8 cellular contexts compared by ENCODE assay signal in the genomic region with DNA sequence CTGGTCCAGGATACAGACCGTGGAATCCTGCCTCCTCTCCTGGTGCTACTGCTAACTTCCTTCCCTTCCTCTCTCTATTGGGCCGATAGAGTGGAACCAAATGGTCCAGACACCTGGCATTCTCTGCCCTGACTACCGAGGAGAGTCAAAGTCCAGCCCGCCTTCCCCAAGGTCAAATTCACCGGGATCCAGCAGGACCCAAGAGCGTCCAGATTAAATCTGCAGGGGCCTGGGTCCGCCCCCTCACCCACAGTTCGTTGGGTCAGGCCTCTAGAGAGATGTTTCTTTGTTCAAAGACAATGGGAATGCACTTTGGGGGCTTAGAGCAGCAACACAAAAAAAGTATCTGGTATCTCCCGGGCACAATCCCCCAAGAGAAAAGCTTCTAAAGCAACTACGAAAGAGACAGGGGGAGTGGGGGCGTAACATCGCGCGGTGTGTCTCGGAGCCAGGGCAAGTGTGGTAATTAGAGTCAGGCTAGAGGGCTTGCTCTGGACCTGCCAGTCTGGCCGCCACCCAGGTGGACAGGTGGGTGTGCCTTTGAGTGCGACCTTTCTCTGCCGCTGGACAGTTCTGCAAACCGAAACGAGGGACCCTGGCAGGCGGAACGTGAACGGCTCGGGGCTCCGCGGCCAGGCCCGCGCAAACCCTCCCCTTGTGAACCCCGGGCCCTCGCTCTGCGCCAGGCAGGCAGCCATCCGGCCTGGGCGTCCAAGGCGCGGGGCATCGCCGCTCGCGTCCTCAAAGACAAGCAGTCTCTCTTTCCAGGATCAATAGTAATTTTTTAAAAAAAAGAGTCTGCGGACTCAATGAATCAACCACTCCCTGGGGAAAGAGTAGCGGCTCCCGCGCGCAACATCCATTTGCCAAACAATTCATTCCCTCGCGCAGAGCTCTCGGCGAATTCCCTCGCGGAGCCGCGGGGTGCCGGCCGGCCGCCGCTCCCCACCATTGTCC. TPM values are rescaled to one million over a fixed set of nuclear protein-coding genes. Genes with fewer than 3 reads are reported as not detected.
A peak's percentile ranks its signal among the peaks of the same experiment; 100 is the strongest.
DNase-seq lines count a peak whose midpoint lies in the region; FAIRE-seq and TF ChIP-seq lines count a peak whose summit lies in the region.

No MANE protein-coding gene starts in this region.

- intact Hi-C loops in uterus (cut with DNase I; ENCODE audit: low total_unique reads) = loop anchor here (5.0 kb wide), 2 partner anchors 42 to 57 kb away; no protein-coding TSS in a partner anchor

- H3K4me1 ChIP-seq in fibroblast of lung (ENCODE audit: control insufficient read depth, extremely low read depth, insufficient read depth, low read length) (no peaks in the 10 kb centered on the region), uterus (no peaks in the 10 kb centered on the region)

- H2AFZ ChIP-seq in fibroblast of lung (ENCODE audit: low read length) = peak overlapping the region; percentile 4

- peak overlapping the region; percentile 84 for H3K4me2 ChIP-seq in fibroblast of lung (ENCODE audit: extremely low read depth, insufficient read depth, low read length)

- peak; percentile 84 for FAIRE-seq in GM12892 (lab: Jason Lieb, UNC)

- H3K27me3 ChIP-seq in fibroblast of lung (ENCODE audit: control insufficient read depth, insufficient read depth, low read length) (peaks cover 6% of the 10 kb centered on the region), uterus (no peaks in the 10 kb centered on the region)

- peak overlapping the region; percentile 75 for H3K4me3 ChIP-seq in HFF-Myc (replicated peaks; ENCODE audit: low read depth, low read length)
- peak overlapping the region; percentile 48 to 67 (median 58) for H3K4me3 ChIP-seq in fibroblast of lung (replicated peaks in 1 of 4; ENCODE audit: control extremely low read depth in 1 of 4, insufficient read depth in 1 of 4, low read depth in 3 of 4, low read length in 4 of 4)
- H3K4me3 ChIP-seq in uterus = peak overlapping the region; percentile 70 to 81

- TF ChIP-seq CTCF in HFF-Myc (IDR thresholded peaks at IDR 0.05; ENCODE audit: low read depth, low read length, missing control alignments) (no peak), fibroblast of lung (conservative IDR thresholded peaks at IDR 0.05 in 1 of 2, IDR thresholded peaks at IDR 0.05 in 1 of 2; ENCODE audit: low read depth in 1 of 2, low read length in 2 of 2) (no peak), neural crest cell (conservative IDR thresholded peaks at IDR 0.05) (no peak), uterus (IDR thresholded peaks at IDR 0.05) (no peak)

- TF ChIP-seq POLR2A in GM12892 (IDR thresholded peaks at IDR 0.05; ENCODE audit: low read depth, low read length) = no peak
- no peak for TF ChIP-seq POLR2A in uterus (IDR thresholded peaks at IDR 0.05)

- peaks cover 6% of the 10 kb centered on the region for H3K36me3 Mint-ChIP-seq in activated T-cell treated with anti-CD3 and anti-CD28 coated beads, Interleukin-2, amount 50 U/mL, for 24 hours (ENCODE audit: low read depth)
- peaks cover 6% of the 10 kb centered on the region for H3K36me3 Mint-ChIP-seq in neural crest cell (ENCODE audit: low read depth)

- peak; percentile 53 for DNase-seq in GM12892 (ENCODE audit: insufficient read length)
- DNase-seq in HFF-Myc (ENCODE audit: extremely low read depth, low read depth) = no peak
- peak; percentile 39 for DNase-seq in NCI-H146 (lab: John Stamatoyannopoulos, UW)
- DNase-seq in activated T-cell treated with anti-CD3 and anti-CD28 coated beads, Interleukin-2, amount 50 U/mL, for 24 hours = peak; percentile 67
- DNase-seq in fibroblast of lung (ENCODE audit: low read depth in 2 of 2) = peak in 1 of 2 donors; percentile 30
- peak; percentile 35 for DNase-seq in neural crest cell (ENCODE audit: low read depth, low spot score)
- peak; percentile 32 to 36 for DNase-seq in uterus
- no peak for DNase-seq in pons (ENCODE audit: low spot score)

- no peaks in the 10 kb centered on the region for H3K27me3 Mint-ChIP-seq in activated T-cell treated with anti-CD3 and anti-CD28 coated beads, Interleukin-2, amount 50 U/mL, for 24 hours
- H3K27me3 Mint-ChIP-seq in neural crest cell (ENCODE audit: low read depth) = no peaks in the 10 kb centered on the region

- peak overlapping the region; percentile 70 for H3K9ac ChIP-seq in fibroblast of lung (ENCODE audit: insufficient read depth, low read length)

- H3K4me1 Mint-ChIP-seq in activated T-cell treated with anti-CD3 and anti-CD28 coated beads, Interleukin-2, amount 50 U/mL, for 24 hours (ENCODE audit: low read depth) = peaks cover 43% of the 10 kb centered on the region
- peaks cover 49% of the 10 kb centered on the region for H3K4me1 Mint-ChIP-seq in neural crest cell

- H3K4me3 Mint-ChIP-seq in activated T-cell treated with anti-CD3 and anti-CD28 coated beads, Interleukin-2, amount 50 U/mL, for 24 hours = peak overlapping the region; percentile 85
- peak overlapping the region; percentile 98 for H3K4me3 Mint-ChIP-seq in neural crest cell

- H3K27ac Mint-ChIP-seq in activated T-cell treated with anti-CD3 and anti-CD28 coated beads, Interleukin-2, amount 50 U/mL, for 24 hours = peak overlapping the region; percentile 86
- peak overlapping the region; percentile 97 for H3K27ac Mint-ChIP-seq in neural crest cell (ENCODE audit: unreplicated experiment)

- peak overlapping the region; percentile 54 for H3K27ac ChIP-seq in fibroblast of lung (ENCODE audit: insufficient read depth, low read length)
- peak overlapping the region; percentile 91 to 93 for H3K27ac ChIP-seq in uterus

- H3K9me3 ChIP-seq in fibroblast of lung (ENCODE audit: control insufficient read depth, insufficient read depth, low read depth, low read length) (no peaks in the 10 kb centered on the region), uterus (no peaks in the 10 kb centered on the region)

- H3K36me3 ChIP-seq in fibroblast of lung (ENCODE audit: control insufficient read depth, insufficient read depth, low read length) (no peaks in the 10 kb centered on the region), uterus (no peaks in the 10 kb centered on the region)

- H4K20me1 ChIP-seq in fibroblast of lung (ENCODE audit: control insufficient read depth, extremely low read depth, insufficient read depth, low read length) = no peaks in the 10 kb centered on the region

- peaks cover 10% of the 10 kb centered on the region for H3K79me2 ChIP-seq in fibroblast of lung (ENCODE audit: control insufficient read depth, insufficient read depth, low read length)

- no peaks in the 10 kb centered on the region for H3K9me3 Mint-ChIP-seq in activated T-cell treated with anti-CD3 and anti-CD28 coated beads, Interleukin-2, amount 50 U/mL, for 24 hours
- H3K9me3 Mint-ChIP-seq in neural crest cell = no peaks in the 10 kb centered on the region

RNA-seq across cellular contexts. Expression of a gene that starts 0.8 kb away (rescaled TPM):
- 0.81 TPM for polyA plus RNA-seq in GM12892 (2012; ENCODE audit: missing spikeins)
- total RNA-seq in fibroblast of lung (5.4 TPM in 2 replicates), neural crest cell (17.9 and 19.3 TPM in 2 replicates), uterus (10 to 100 TPM in 2 of 4 donors, 1 to 10 TPM in 2; 6.2 to 19.5 (median 11.9) TPM)
- polyA plus RNA-seq in fibroblast of lung = 1.4 and 1.6 TPM in 2 replicates
- 1.7 and 2.0 TPM in 2 replicates for polyA plus RNA-seq in fibroblast of lung (2012)
- 6.0 and 9.6 TPM in 2 replicates for polyA minus RNA-seq in fibroblast of lung (ENCODE audit: low replicate concordance)

Comparison
In these comparisons a context has a peak if more than half of its experiments do, and no peak if none do; other contexts are left out.
1. DNase-seq: peak in GM12892 (single experiment), NCI-H146 (single experiment), activated T-cell treated with anti-CD3 and anti-CD28 coated beads, Interleukin-2, amount 50 U/mL, for 24 hours (single experiment), neural crest cell (single experiment) and uterus (2 of 2); none in HFF-Myc (single experiment) and pons (single experiment).
2. Peak in every context shown above with its lines, with median percentiles within 50 percentile points of each other: H3K4me3 ChIP-seq.